Comparison of ENCODE assay signal across 2 cellular contexts in genomic region chr22:35677460-35678187, GRCh38.
TF ChIP-seq lines count a peak whose summit lies in the region.

No MANE protein-coding gene starts in this region.

TF ChIP-seq in liver, 16 proteins besides CTCF, POLR2A, EP300 and RAD21:
- TF ChIP-seq ZBTB33 (IDR thresholded peaks at IDR 0.05) = no peak
- TF ChIP-seq RXRA (IDR thresholded peaks at IDR 0.05) = peak; percentile 91 to 96
- TF ChIP-seq SP1 (IDR thresholded peaks at IDR 0.05) = peak; percentile 81
- peak in 1 of 2 donors; percentile 13 for TF ChIP-seq JUND (IDR thresholded peaks at IDR 0.05)
- TF ChIP-seq MAX (IDR thresholded peaks at IDR 0.05) = no peak
- no peak for TF ChIP-seq YY1 (IDR thresholded peaks at IDR 0.05)
- no peak for TF ChIP-seq EGR1 (IDR thresholded peaks at IDR 0.05; ENCODE audit: low read depth in 2 of 2)
- TF ChIP-seq ATF3 (IDR thresholded peaks at IDR 0.05) = no peak
- TF ChIP-seq HNF4G (IDR thresholded peaks at IDR 0.05) = peak; percentile 88
- no peak for TF ChIP-seq FOXA1 (IDR thresholded peaks at IDR 0.05)
- TF ChIP-seq HNF4A (conservative IDR thresholded peaks at IDR 0.05) = peak; percentile 98 to 99
- TF ChIP-seq REST (IDR thresholded peaks at IDR 0.05) = no peak
- TF ChIP-seq TAF1 (conservative IDR thresholded peaks at IDR 0.05) = no peak
- peak; percentile 77 for TF ChIP-seq NR2F2 (IDR thresholded peaks at IDR 0.05)
- TF ChIP-seq FOXA2 (IDR thresholded peaks at IDR 0.05) = no peak
- TF ChIP-seq GABPA (IDR thresholded peaks at IDR 0.05 in 1 of 2, conservative IDR thresholded peaks at IDR 0.05 in 1 of 2) = no peak

TF ChIP-seq in HepG2, 621 proteins besides CTCF, POLR2A, EP300 and RAD21:
- TF ChIP-seq ZBTB43 (CRISPR knock-in tag; conservative IDR thresholded peaks at IDR 0.05) = no peak
- TF ChIP-seq THRA (CRISPR knock-in tag; IDR thresholded peaks at IDR 0.05; ENCODE audit: borderline replicate concordance) = no peak
- TF ChIP-seq CEBPG (CRISPR knock-in tag; IDR thresholded peaks at IDR 0.05) = no peak
- TF ChIP-seq ZNF589 (CRISPR knock-in tag; conservative IDR thresholded peaks at IDR 0.05) = no peak
- TF ChIP-seq GMEB1 (CRISPR knock-in tag; IDR thresholded peaks at IDR 0.05; ENCODE audit: borderline replicate concordance) = no peak
- TF ChIP-seq GATAD2A (CRISPR knock-in tag; IDR thresholded peaks at IDR 0.05) = no peak
- TF ChIP-seq ISX (CRISPR knock-in tag; conservative IDR thresholded peaks at IDR 0.05) = no peak
- TF ChIP-seq ZNF709 (CRISPR knock-in tag; IDR thresholded peaks at IDR 0.05) = no peak
- TF ChIP-seq REXO4 (CRISPR knock-in tag; IDR thresholded peaks at IDR 0.05; ENCODE audit: borderline replicate concordance) = no peak
- TF ChIP-seq ZNF605 (CRISPR knock-in tag; IDR thresholded peaks at IDR 0.05) = no peak
- no peak for TF ChIP-seq TRAFD1 (CRISPR knock-in tag; IDR thresholded peaks at IDR 0.05; ENCODE audit: borderline replicate concordance)
- TF ChIP-seq SMYD3 (CRISPR knock-in tag; IDR thresholded peaks at IDR 0.05) = no peak
